14 cellular contexts compared by ENCODE assay signal in the genomic region with DNA sequence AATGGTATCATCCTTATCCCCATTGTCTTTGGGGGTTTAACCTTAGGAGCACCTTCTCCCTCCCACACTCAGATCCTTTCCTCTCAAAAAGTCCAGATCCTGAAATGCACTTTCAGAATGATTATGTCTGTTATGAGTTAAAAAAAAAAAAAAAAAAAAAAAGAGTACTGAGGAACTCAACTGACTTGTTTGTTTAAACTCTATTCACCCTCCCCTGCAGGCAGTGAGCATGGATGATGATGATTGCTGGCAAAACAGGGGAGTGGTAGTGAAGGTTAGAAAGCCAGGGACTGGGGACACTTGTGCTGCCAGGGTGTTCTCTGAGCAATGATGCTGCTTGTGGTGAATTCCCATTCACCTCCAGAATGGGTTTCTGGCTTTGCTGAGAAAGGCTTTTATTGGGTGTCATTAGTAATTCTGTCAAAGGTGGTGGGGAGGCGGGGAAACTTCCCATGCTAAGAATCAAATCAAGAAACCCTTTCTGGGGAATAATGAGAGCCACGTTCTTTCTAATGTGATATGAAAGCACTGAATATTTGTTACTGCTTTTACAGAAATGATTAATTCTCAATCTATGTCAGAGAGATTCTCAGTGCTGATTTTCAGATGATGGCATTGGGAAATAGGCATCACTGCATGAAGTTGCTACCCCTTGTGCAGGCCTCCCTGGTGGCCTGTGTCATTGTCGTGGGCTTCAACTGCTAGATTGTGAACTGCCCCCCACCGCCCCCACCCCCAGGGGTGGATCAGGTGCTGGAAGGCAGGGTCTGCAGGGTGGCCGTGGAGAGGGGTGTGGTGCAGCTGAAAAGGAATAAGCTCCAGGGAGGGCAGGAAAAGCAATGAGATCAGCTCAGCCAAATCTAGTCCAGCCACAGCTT. TPM values are rescaled to one million over a fixed set of nuclear protein-coding genes. Genes with fewer than 3 reads are reported as not detected.
DNase-seq lines count a peak whose midpoint lies in the region; ATAC-seq lines count a peak whose summit lies in the region.
"Had no signal": no experiment of that assay in that cellular context is flagged by ENCODE, and none has a peak within 500 bp of the region (broad histone marks: within the 10 kb centered on the region; RNA-seq: fewer than 3 reads in every experiment).

No MANE protein-coding gene starts in this region.

- peak overlapping the region; percentile 91 for H3K27ac Mint-ChIP-seq in central memory CD8-positive, alpha-beta T cell (ENCODE audit: low read depth)
- H3K27ac Mint-ChIP-seq: naive thymus-derived CD4-positive, alpha-beta T cell had no signal

- ATAC-seq in HG02798 (IDR thresholded peaks at IDR 0.05; ENCODE audit: poor library complexity, unreplicated experiment), result peak; percentile 43
- no peak for ATAC-seq in central memory CD8-positive, alpha-beta T cell (replicated peaks; ENCODE audit: extremely low read depth, poor library complexity, severe bottlenecking)
- ATAC-seq in stimulated activated naive CD8-positive, alpha-beta T cell treated with anti-CD3 and anti-CD28 coated beads, Interleukin-15, Interleukin-2, amounts not matched to agents 100 U/mL and 50 U/mL, for 24 hours, result peak; percentile 94
- no peak for ATAC-seq in Right ventricle myocardium inferior
- ATAC-seq: body of pancreas; left ventricle myocardium superior; naive thymus-derived CD4-positive, alpha-beta T cell had no signal

- intact Hi-C loops in Right ventricle myocardium inferior (cut with DNase I), result no loop called here
- intact Hi-C loops in posterior cingulate gyrus (cut with DNase I), result no loop called here

- peaks cover 68% of the 10 kb centered on the region for H3K4me1 Mint-ChIP-seq in central memory CD8-positive, alpha-beta T cell
- H3K4me1 Mint-ChIP-seq: naive thymus-derived CD4-positive, alpha-beta T cell had no signal

- H3K27me3 Mint-ChIP-seq in central memory CD8-positive, alpha-beta T cell, result no peaks in the 10 kb centered on the region

- H3K36me3 Mint-ChIP-seq in central memory CD8-positive, alpha-beta T cell (ENCODE audit: insufficient read depth), result peaks cover 10% of the 10 kb centered on the region
- H3K36me3 Mint-ChIP-seq: naive thymus-derived CD4-positive, alpha-beta T cell had no signal

- peaks cover 2% of the 10 kb centered on the region for H3K9me3 Mint-ChIP-seq in central memory CD8-positive, alpha-beta T cell

- peak; percentile 62 for DNase-seq in activated CD8-positive, alpha-beta memory T cell treated with anti-CD3 and anti-CD28 coated beads for 24 hours
- no peak for DNase-seq in activated CD8-positive, alpha-beta memory T cell treated with anti-CD3 and anti-CD28 coated beads, Interleukin-2, amount 50 U/mL, for 4 hours
- no peak for DNase-seq in central memory CD8-positive, alpha-beta T cell (ENCODE audit: low spot score in 2 of 2)
- DNase-seq in stimulated activated naive CD8-positive, alpha-beta T cell treated with anti-CD3 and anti-CD28 coated beads, Interleukin-15, Interleukin-2, amounts not matched to agents 100 U/mL and 50 U/mL, for 24 hours, result peak; percentile 57
- no peak for DNase-seq in Right ventricle myocardium inferior (ENCODE audit: missing footprints)
- DNase-seq in NOMO-1 (lab: John Stamatoyannopoulos, UW; ENCODE audit: unreplicated experiment in 2 of 2), result no peak
- DNase-seq in posterior cingulate gyrus, result no peak
- DNase-seq: body of pancreas; dorsolateral prefrontal cortex; left ventricle myocardium superior; naive thymus-derived CD4-positive, alpha-beta T cell; NCI-H2081; SHP77 had no signal

- peak overlapping the region; percentile 72 for H3K4me3 Mint-ChIP-seq in central memory CD8-positive, alpha-beta T cell
- H3K4me3 Mint-ChIP-seq: naive thymus-derived CD4-positive, alpha-beta T cell had no signal

RNA-seq across cellular contexts. Expression of a gene that starts 14.1 kb away (rescaled TPM):
- 0.92 TPM for total RNA-seq in Right ventricle myocardium inferior
- total RNA-seq: body of pancreas had no signal

RNA-seq across cellular contexts. Expression of a gene that starts 27.8 kb away (rescaled TPM):
- not detected for total RNA-seq in Right ventricle myocardium inferior
- total RNA-seq: body of pancreas, left ventricle myocardium superior had no signal

RNA-seq across cellular contexts. Expression of a gene that starts 53.7 kb away (rescaled TPM):
- total RNA-seq in Right ventricle myocardium inferior, result 3.7 TPM
- total RNA-seq: body of pancreas; naive thymus-derived CD4-positive, alpha-beta T cell had no signal

RNA-seq across cellular contexts. Expression of a gene that starts 58.7 kb away (rescaled TPM):
- total RNA-seq in Right ventricle myocardium inferior, result 4.0 TPM
- total RNA-seq: body of pancreas had no signal

Comparison
In these comparisons a context has a peak if more than half of its experiments do, and no peak if none do; other contexts are left out.
1. DNase-seq: peak in activated CD8-positive, alpha-beta memory T cell treated with anti-CD3 and anti-CD28 coated beads for 24 hours (single experiment) and stimulated activated naive CD8-positive, alpha-beta T cell treated with anti-CD3 and anti-CD28 coated beads, Interleukin-15, Interleukin-2, amounts not matched to agents 100 U/mL and 50 U/mL, for 24 hours (single experiment); none in activated CD8-positive, alpha-beta memory T cell treated with anti-CD3 and anti-CD28 coated beads, Interleukin-2, amount 50 U/mL, for 4 hours (single experiment), central memory CD8-positive, alpha-beta T cell (0 of 2), Right ventricle myocardium inferior (single experiment), NOMO-1 (0 of 2) and posterior cingulate gyrus (0 of 10).
2. ATAC-seq: peak in HG02798 (single experiment) and stimulated activated naive CD8-positive, alpha-beta T cell treated with anti-CD3 and anti-CD28 coated beads, Interleukin-15, Interleukin-2, amounts not matched to agents 100 U/mL and 50 U/mL, for 24 hours (single experiment); none in central memory CD8-positive, alpha-beta T cell (single experiment) and Right ventricle myocardium inferior (single experiment).